Comparison of ENCODE assay signal across 8 cellular contexts in genomic region chr6:111759836-111760785, GRCh38.
DNase-seq lines count a peak whose midpoint lies in the region; ATAC-seq and TF ChIP-seq lines count a peak whose summit lies in the region.

No MANE protein-coding gene starts in this region.

- H3K4me3 Mint-ChIP-seq in brain = peak overlapping the region in 4 of 5 experiments; percentile 22 to 71 (median 50)

- no peak overlapping the region for H2BK5ac ChIP-seq in mesenchymal stem cell (ENCODE audit: low read depth, low read length, poor library complexity, severe bottlenecking)

- H3K27ac Mint-ChIP-seq in brain = peak overlapping the region; percentile 33 to 97 (median 82)

- H3K9me3 Mint-ChIP-seq in brain = peaks cover 0 to 3% (median 0%) of the 10 kb centered on the region in 5 experiments

- no peak overlapping the region for H2BK15ac ChIP-seq in mesenchymal stem cell (ENCODE audit: low read depth, poor library complexity, severe bottlenecking)

- no peak overlapping the region for H2BK120ac ChIP-seq in mesenchymal stem cell (ENCODE audit: low read depth, low read length)

- no peak overlapping the region for H3K23ac ChIP-seq in mesenchymal stem cell (ENCODE audit: low read length in 2 of 2)

- no peaks in the 10 kb centered on the region for H3K9me3 ChIP-seq in mesenchymal stem cell (ENCODE audit: control insufficient read depth, low read length)
- no peaks in the 10 kb centered on the region for H3K9me3 ChIP-seq in upper lobe of left lung

- H2AK5ac ChIP-seq in mesenchymal stem cell (ENCODE audit: low read length, severe bottlenecking) = no peak overlapping the region

- H3K4me1 ChIP-seq in mesenchymal stem cell (ENCODE audit: control insufficient read depth, insufficient read depth, low read depth, low read length) = peaks cover 12% of the 10 kb centered on the region
- H3K4me1 ChIP-seq in upper lobe of left lung = peaks cover 36 to 43% (median 39%) of the 10 kb centered on the region in 4 donors

- no peak overlapping the region for H3K18ac ChIP-seq in mesenchymal stem cell (ENCODE audit: low read depth in 1 of 2, low read length in 2 of 2)

- H4K91ac ChIP-seq in mesenchymal stem cell (ENCODE audit: low read length) = peak overlapping the region; percentile 11

- H3K27ac ChIP-seq in mesenchymal stem cell (ENCODE audit: low read length, poor library complexity, severe bottlenecking) (no peak overlapping the region), upper lobe of left lung (peak overlapping the region; percentile 64 to 83 (median 80))

- H2BK12ac ChIP-seq in mesenchymal stem cell (ENCODE audit: low read length in 2 of 2) = no peak overlapping the region

- H3K4me3 ChIP-seq in mesenchymal stem cell (ENCODE audit: insufficient read depth in 1 of 2, low read depth in 1 of 2, low read length in 2 of 2) (peak overlapping the region in 1 of 2 experiments; percentile 34), upper lobe of left lung (peak overlapping the region in 2 of 4 donors; percentile 10 to 27)

- 84% methylated on average over 18 of the region's 18 CpGs for WGBS in mesenchymal stem cell
- 45 to 52% methylated on average over 18 of the region's 18 CpGs for WGBS in upper lobe of left lung, 2 donors

- H3K36me3 ChIP-seq in mesenchymal stem cell (ENCODE audit: control insufficient read depth in 1 of 2, insufficient read depth in 2 of 2, low read depth in 1 of 2, low read length in 2 of 2) (peaks cover 3 to 9% of the 10 kb centered on the region in 2 experiments), upper lobe of left lung (no peaks in the 10 kb centered on the region)

- H2AFZ ChIP-seq in mesenchymal stem cell (ENCODE audit: low read depth, low read length) = no peak overlapping the region

- H3K14ac ChIP-seq in mesenchymal stem cell (ENCODE audit: low read length in 2 of 2) = no peak overlapping the region

- TF ChIP-seq CTCF in brain (conservative IDR thresholded peaks at IDR 0.05) (no peak), upper lobe of left lung (IDR thresholded peaks at IDR 0.05) (no peak)

- H3K4ac ChIP-seq in mesenchymal stem cell (ENCODE audit: low read depth in 1 of 2, low read length in 2 of 2) = no peak overlapping the region

- DNase-seq in activated naive CD4-positive, alpha-beta T cell treated with Interleukin-2 at 50 U/mL for 16 hours = peak; percentile 46
- DNase-seq in activated naive CD4-positive, alpha-beta T cell treated with anti-CD3 and anti-CD28 coated beads, Interleukin-2, amount 50 U/mL, for 16 hours = no peak
- DNase-seq in mesenchymal stem cell (no peak), upper lobe of left lung (peak in 1 of 2 donors; percentile 20), epidermal melanocyte (ENCODE audit: insufficient read length, low spot score) (no peak), NCI-H510A (lab: John Stamatoyannopoulos, UW) (no peak)

- H3K27me3 Mint-ChIP-seq in brain = no peaks in the 10 kb centered on the region

- peak overlapping the region; percentile 84 for H3K9ac ChIP-seq in mesenchymal stem cell (ENCODE audit: low read length)

- ATAC-seq in upper lobe of left lung (ENCODE audit: low FRiP score in 2 of 2) (peak in 1 of 2 donors; percentile 59), HG03565 (IDR thresholded peaks at IDR 0.05; ENCODE audit: unreplicated experiment) (no peak)

- TF ChIP-seq POLR2A in upper lobe of left lung (IDR thresholded peaks at IDR 0.05) = peak in 1 of 4 donors; percentile 47

- peaks cover 96% of the 10 kb centered on the region for H3K4me1 Mint-ChIP-seq in brain

- H4K8ac ChIP-seq in mesenchymal stem cell (ENCODE audit: low read length) = no peak overlapping the region

- no peak overlapping the region for H3K4me2 ChIP-seq in mesenchymal stem cell (ENCODE audit: low read length, poor library complexity, severe bottlenecking)

- peaks cover 37% of the 10 kb centered on the region for H3K36me3 Mint-ChIP-seq in brain

- H3K79me1 ChIP-seq in mesenchymal stem cell (replicated peaks; ENCODE audit: low read length, poor library complexity, severe bottlenecking) = peaks cover 14% of the 10 kb centered on the region

- TF ChIP-seq EP300 in upper lobe of left lung (IDR thresholded peaks at IDR 0.05) = peak in 2 of 4 donors; percentile 53 to 69

- H3K27me3 ChIP-seq in mesenchymal stem cell (ENCODE audit: control insufficient read depth in 1 of 2, insufficient read depth in 1 of 2, low read length in 2 of 2) (no peaks in the 10 kb centered on the region), upper lobe of left lung (no peaks in the 10 kb centered on the region)
